26 cellular contexts compared by ENCODE assay signal in the genomic region with DNA sequence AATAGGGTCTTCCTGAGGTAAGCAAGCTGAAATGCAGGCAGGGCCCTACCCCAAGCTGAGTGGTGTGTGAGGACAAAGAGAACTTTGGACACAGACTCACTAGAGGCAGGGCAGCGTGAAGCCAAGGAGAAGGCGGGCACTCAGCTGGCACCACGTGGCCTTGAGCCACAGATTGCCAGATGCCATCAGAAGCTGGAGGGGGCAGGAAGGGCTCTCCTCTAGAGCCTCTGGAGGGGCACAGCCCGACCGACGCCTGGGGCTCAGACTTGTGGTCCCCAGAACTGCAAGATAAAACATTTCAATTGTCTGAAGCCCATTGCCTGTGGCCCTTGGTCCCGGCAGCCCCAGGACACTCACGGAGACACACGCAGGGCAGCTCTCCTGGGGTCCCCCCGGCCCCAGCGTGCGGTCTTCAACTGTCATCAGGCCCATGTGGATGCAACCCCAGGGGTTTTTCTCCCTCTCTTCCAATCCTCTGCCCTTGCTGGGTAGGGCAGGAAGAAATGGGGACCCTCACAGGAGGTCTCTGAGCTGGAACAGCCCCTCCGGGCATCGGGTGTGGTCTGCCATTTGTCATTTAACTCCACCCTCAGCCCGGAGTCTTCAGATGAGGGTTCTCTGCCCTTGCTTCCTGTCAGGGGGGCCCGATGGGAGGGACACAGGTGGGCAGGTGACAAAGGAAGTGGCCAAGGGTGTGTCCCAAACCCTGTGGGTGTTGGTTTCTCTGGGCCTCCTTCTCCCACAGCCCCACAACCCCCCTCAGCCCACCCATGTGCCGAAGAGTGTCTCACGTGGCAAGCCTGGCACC. TPM values are rescaled to one million over a fixed set of nuclear protein-coding genes. Genes with fewer than 3 reads are reported as not detected.
DNase-seq lines count a peak whose midpoint lies in the region; ATAC-seq and TF ChIP-seq lines count a peak whose summit lies in the region.
"Had no signal": no experiment of that assay in that cellular context is flagged by ENCODE, and none has a peak within 500 bp of the region (broad histone marks: within the 10 kb centered on the region; RNA-seq: fewer than 3 reads in every experiment).

No MANE protein-coding gene starts in this region.

- H3K27ac ChIP-seq in OCI-LY3 (ENCODE audit: low read length) (no peak overlapping the region), spleen (no peak overlapping the region)
- H3K27ac ChIP-seq: BLaER1, foreskin keratinocyte, hepatocyte, PC-9, VCaP had no signal

- H4K20me1 ChIP-seq in OCI-LY3 (ENCODE audit: insufficient read depth, low read length) = no peaks in the 10 kb centered on the region
- H4K20me1 ChIP-seq: BLaER1 had no signal

- H3K9me3 ChIP-seq in OCI-LY3 (ENCODE audit: insufficient read depth, low read length) (no peaks in the 10 kb centered on the region), spleen (peaks cover 0 to 19% (median 7%) of the 10 kb centered on the region in 8 donors)

- H3K27ac Mint-ChIP-seq in activated naive CD4-positive, alpha-beta T cell treated with anti-CD3 and anti-CD28 coated beads, Interleukin-2, amount 10 ng/mL, durations not matched to agents 7 days and 5 days = no peak overlapping the region
- H3K27ac Mint-ChIP-seq: activated naive CD8-positive, alpha-beta T cell; immature natural killer cell; T-helper 1 cell treated with Interleukin-12 subunit alpha and Interleukin-12 subunit beta and Interleukin-4 antibody, amounts not matched to agents 30 μg/mL and 1 μg/mL, for 36 hours had no signal

- H3K36me3 ChIP-seq in OCI-LY3 (replicated peaks; ENCODE audit: low read depth, low read length) (no peaks in the 10 kb centered on the region), spleen (no peaks in the 10 kb centered on the region)
- H3K36me3 ChIP-seq: BLaER1 had no signal

- CTCF ChIA-PET in activated naive CD4-positive, alpha-beta T cell treated with anti-CD3 and anti-CD28 coated beads, Interleukin-2, amount 10 ng/mL, durations not matched to agents 7 days and 5 days (lab: Charles Lee) = no interaction called here

- H3K4me3 Mint-ChIP-seq in activated naive CD4-positive, alpha-beta T cell treated with anti-CD3 and anti-CD28 coated beads, Interleukin-2, amount 10 ng/mL, durations not matched to agents 7 days and 5 days = no peak overlapping the region
- H3K4me3 Mint-ChIP-seq: activated naive CD8-positive, alpha-beta T cell; immature natural killer cell; T-helper 1 cell treated with Interleukin-12 subunit alpha and Interleukin-12 subunit beta and Interleukin-4 antibody, amounts not matched to agents 30 μg/mL and 1 μg/mL, for 36 hours had no signal

- peaks cover 33% of the 10 kb centered on the region for H3K27me3 Mint-ChIP-seq in activated naive CD4-positive, alpha-beta T cell treated with anti-CD3 and anti-CD28 coated beads, Interleukin-2, amount 10 ng/mL, durations not matched to agents 7 days and 5 days

- 0 out of 2 replicates have a peak overlapping the region, but pooled peaks have one; percentile 17 for H3K4me2 ChIP-seq in OCI-LY3 (ENCODE audit: low read length)
- H3K4me2 ChIP-seq: BLaER1, hepatocyte, PC-9 had no signal

- no peaks in the 10 kb centered on the region; the same call in 1 of the 2 replicates for H3K27me3 ChIP-seq in OCI-LY3 (ENCODE audit: low read depth, low read length)
- peaks cover 0 to 90% (median 22%) of the 10 kb centered on the region in 7 donors for H3K27me3 ChIP-seq in spleen (replicated peaks in 1 of 7)

- H3K4me1 ChIP-seq in OCI-LY3 (ENCODE audit: low read length) (peaks cover 16% of the 10 kb centered on the region), spleen (no peaks in the 10 kb centered on the region)
- H3K4me1 ChIP-seq: foreskin keratinocyte had no signal

- H3K4me1 Mint-ChIP-seq in activated naive CD4-positive, alpha-beta T cell treated with anti-CD3 and anti-CD28 coated beads, Interleukin-2, amount 10 ng/mL, durations not matched to agents 7 days and 5 days = no peaks in the 10 kb centered on the region
- H3K4me1 Mint-ChIP-seq: immature natural killer cell had no signal

- no peak overlapping the region for H3K4me3 ChIP-seq in OCI-LY3 (ENCODE audit: low read length)
- no peak overlapping the region for H3K4me3 ChIP-seq in spleen
- H3K4me3 ChIP-seq: BLaER1, hepatocyte, lung, PC-9 had no signal

- H2AFZ ChIP-seq in OCI-LY3 (ENCODE audit: low read depth, low read length) = peak overlapping the region; percentile 33; the same call in 1 of the 2 replicates
- H2AFZ ChIP-seq: hepatocyte, PC-9 had no signal

- no peak for ATAC-seq in HG02588 (IDR thresholded peaks at IDR 0.05; ENCODE audit: unreplicated experiment)
- ATAC-seq: foreskin keratinocyte had no signal

- no peaks in the 10 kb centered on the region for H3K9me3 Mint-ChIP-seq in activated naive CD4-positive, alpha-beta T cell treated with anti-CD3 and anti-CD28 coated beads, Interleukin-2, amount 10 ng/mL, durations not matched to agents 7 days and 5 days
- H3K9me3 Mint-ChIP-seq: T-helper 1 cell treated with Interleukin-12 subunit alpha and Interleukin-12 subunit beta and Interleukin-4 antibody, amounts not matched to agents 30 μg/mL and 1 μg/mL, for 36 hours had no signal

- DNase-seq in activated naive CD4-positive, alpha-beta T cell treated with anti-CD3 and anti-CD28 coated beads, Interleukin-2, amount 10 ng/mL, durations not matched to agents 7 days and 5 days = peak; percentile 11
- DNase-seq in activated naive CD4-positive, alpha-beta T cell treated with Interleukin-2 at 50 U/mL for 16 hours = no peak
- DNase-seq in islet precursor cell = peak; percentile 32
- peak; percentile 61 for DNase-seq in spleen
- no peak for DNase-seq in activated gamma-delta T cell treated with Interleukin-2 at 50 U/mL for 16 hours
- DNase-seq in GM10266 (ENCODE audit: extremely low spot score) = no peak
- DNase-seq: ACHN, Calu3, cerebellar nuclear complex, foreskin keratinocyte, GOT3, immature natural killer cell, NCI-H1092 treated with DMSO at 0.1 percent for 48 hours, NCI-H2029, NCI-H226, PC-9 had no signal

- intact Hi-C loops in spleen (cut with DNase I; ENCODE audit: low total_unique reads) = no loop called here

- 62 to 70% (median 64%) methylated on average over 14 to 18 of the region's 18 CpGs for WGBS in spleen, 5 donors

- H3K36me3 Mint-ChIP-seq in activated naive CD4-positive, alpha-beta T cell treated with anti-CD3 and anti-CD28 coated beads, Interleukin-2, amount 10 ng/mL, durations not matched to agents 7 days and 5 days = no peaks in the 10 kb centered on the region
- H3K36me3 Mint-ChIP-seq: activated naive CD8-positive, alpha-beta T cell; immature natural killer cell had no signal

- no peaks in the 10 kb centered on the region for H3K79me2 ChIP-seq in OCI-LY3 (ENCODE audit: low read length)
- H3K79me2 ChIP-seq: hepatocyte had no signal

- no peak for TF ChIP-seq POLR2A in spleen (IDR thresholded peaks at IDR 0.05)

- no peak overlapping the region for H3K9ac ChIP-seq in OCI-LY3 (ENCODE audit: low read length)
- H3K9ac ChIP-seq: BLaER1 had no signal

- TF ChIP-seq CTCF in OCI-LY3 (IDR thresholded peaks at IDR 0.05; ENCODE audit: low read depth, low read length) (no peak), spleen (IDR thresholded peaks at IDR 0.05 in 8 of 11, conservative IDR thresholded peaks at IDR 0.05 in 3 of 11) (no peak), GM10266 (IDR thresholded peaks at IDR 0.05; ENCODE audit: control insufficient read depth, insufficient read depth, low read depth, missing control alignments) (no peak)

RNA-seq across cellular contexts. Expression of a gene that starts 22.2 kb away (rescaled TPM):
- total RNA-seq in spleen = not detected
- not detected for polyA plus RNA-seq in spleen
- total RNA-seq: Calu3, epithelial cell of proximal tubule, foreskin keratinocyte, hepatocyte, lung, PC-9 had no signal
- polyA plus RNA-seq: foreskin keratinocyte, hepatocyte, immature natural killer cell, lung, urinary bladder had no signal

Comparison
In these comparisons a context has a peak if more than half of its experiments do, and no peak if none do; other contexts are left out.
1. DNase-seq: peak in activated naive CD4-positive, alpha-beta T cell treated with anti-CD3 and anti-CD28 coated beads, Interleukin-2, amount 10 ng/mL, durations not matched to agents 7 days and 5 days (single experiment), islet precursor cell (single experiment) and spleen (single experiment); none in activated naive CD4-positive, alpha-beta T cell treated with Interleukin-2 at 50 U/mL for 16 hours (single experiment), activated gamma-delta T cell treated with Interleukin-2 at 50 U/mL for 16 hours (single experiment) and GM10266 (single experiment).